In genomic region chr1:65478379-65479026, GRCh38 we compare ENCODE assay signal across 13 cellular contexts.
"Had no signal": no experiment of that assay in that cellular context is flagged by ENCODE, and none has a peak within 500 bp of the region (broad histone marks: within the 10 kb centered on the region; RNA-seq: fewer than 3 reads in every experiment).

No MANE protein-coding gene starts in this region.

- DNase-seq: activated CD4-positive, alpha-beta memory T cell treated with anti-CD3 and anti-CD28 coated beads for 36 hours; activated gamma-delta T cell; activated naive CD8-positive, alpha-beta T cell treated with anti-CD3 and anti-CD28 coated beads for 36 hours; activated T-cell treated with anti-CD3 and anti-CD28 coated beads, Interleukin-2, amount 50 U/mL, for 4 hours; aorta; central memory CD4-positive, alpha-beta T cell; effector memory CD8-positive, alpha-beta T cell; left colon; mammary epithelial cell; natural killer cell; occipital lobe; stimulated activated CD4-positive, alpha-beta T cell treated with anti-CD3 and anti-CD28 coated beads, Interleukin-4, amount 100 ng/mL, for 24 hours; T1000 had no signal

- ATAC-seq: activated T-cell treated with anti-CD3 and anti-CD28 coated beads, Interleukin-2, amount 50 U/mL, for 4 hours; effector memory CD8-positive, alpha-beta T cell; left colon; natural killer cell had no signal
